In genomic region chr22:28923826-28924732, GRCh38 we compare ENCODE assay signal across 11 cellular contexts. TPM values are rescaled to one million over a fixed set of nuclear protein-coding genes. Genes with fewer than 3 reads are reported as not detected.
DNase-seq lines count a peak whose midpoint lies in the region; ATAC-seq and TF ChIP-seq lines count a peak whose summit lies in the region.
"Had no signal": no experiment of that assay in that cellular context is flagged by ENCODE, and none has a peak within 500 bp of the region (broad histone marks: within the 10 kb centered on the region; RNA-seq: fewer than 3 reads in every experiment).

No MANE protein-coding gene starts in this region.

- no peaks in the 10 kb centered on the region for H3K9me2 ChIP-seq in MM.1S (replicated peaks; ENCODE audit: insufficient read depth, low read length)

- no peak overlapping the region for H3K9ac ChIP-seq in MM.1S (ENCODE audit: low read length)

- H3K4me1 ChIP-seq in right cardiac atrium (ENCODE audit: control insufficient read depth, insufficient read depth, low read length) (peaks cover 5% of the 10 kb centered on the region), MM.1S (ENCODE audit: low read length) (no peaks in the 10 kb centered on the region)

- H3K9me3 ChIP-seq in right cardiac atrium (ENCODE audit: control insufficient read depth, low read length) = no peaks in the 10 kb centered on the region
- no peaks in the 10 kb centered on the region for H3K9me3 ChIP-seq in MM.1S (replicated peaks; ENCODE audit: insufficient read depth, low read length)

- no peaks in the 10 kb centered on the region for H4K20me1 ChIP-seq in MM.1S (ENCODE audit: insufficient read depth, low read length)

- peaks cover 53 to 69% of the 10 kb centered on the region in 2 donors for H3K27me3 Mint-ChIP-seq in natural killer cell (ENCODE audit: low read depth in 2 of 2)

- H3F3A ChIP-seq in MM.1S (ENCODE audit: insufficient read depth, low read length) = no peaks in the 10 kb centered on the region

- H3K4me3 ChIP-seq in right cardiac atrium (ENCODE audit: low read length) (no peak overlapping the region), MM.1S (ENCODE audit: low read length) (no peak overlapping the region)

- no peak overlapping the region for H3K4me3 Mint-ChIP-seq in natural killer cell
- H3K4me3 Mint-ChIP-seq: activated naive CD8-positive, alpha-beta T cell treated with anti-CD3 and anti-CD28 coated beads for 36 hours; naive thymus-derived CD8-positive, alpha-beta T cell had no signal

- H3K36me3 ChIP-seq in MM.1S (replicated peaks; ENCODE audit: insufficient read depth, low read length) = no peaks in the 10 kb centered on the region

- intact Hi-C loops in right cardiac atrium (cut with DNase I) = no loop called here
- intact Hi-C loops in natural killer cell (cut with micrococcal nuclease) = no loop called here

- no peak overlapping the region for H3K27ac Mint-ChIP-seq in natural killer cell
- H3K27ac Mint-ChIP-seq: activated naive CD8-positive, alpha-beta T cell treated with anti-CD3 and anti-CD28 coated beads for 36 hours had no signal

- H3K79me2 ChIP-seq in MM.1S (ENCODE audit: low read length) = peaks cover 22% of the 10 kb centered on the region

- no peak for TF ChIP-seq CTCF in natural killer cell (IDR thresholded peaks at IDR 0.05)
- TF ChIP-seq CTCF in MM.1S (IDR thresholded peaks at IDR 0.05; ENCODE audit: low read length) = no peak

- WGBS in right cardiac atrium = 77% methylated on average over 24 of the region's 24 CpGs

- peak overlapping the region; percentile 16 for H3K27ac ChIP-seq in right cardiac atrium (ENCODE audit: low read length)
- H3K27ac ChIP-seq in MM.1S (ENCODE audit: low read length) = no peak overlapping the region

- H2AFZ ChIP-seq in MM.1S (ENCODE audit: low read length) = no peak overlapping the region

- DNase-seq in ELF-1 (ENCODE audit: low read depth, low spot score) = peak; percentile 75
- peak; percentile 74 for DNase-seq in NCI-H510A (lab: John Stamatoyannopoulos, UW)
- peak in 2 of 3 donors; percentile 23 to 63 for DNase-seq in right cardiac atrium
- peak; percentile 63 for DNase-seq in retina
- DNase-seq in natural killer cell = no peak
- no peak for DNase-seq in SIG-M5 treated with dmso at 0.1 percent for 504 hours (lab: John Stamatoyannopoulos, UW; ENCODE audit: unreplicated experiment)
- no peak for DNase-seq in occipital lobe (lab: John Stamatoyannopoulos, UW)
- no peak for DNase-seq in MM.1S
- DNase-seq: activated naive CD8-positive, alpha-beta T cell treated with anti-CD3 and anti-CD28 coated beads for 36 hours; GF-D8; naive thymus-derived CD8-positive, alpha-beta T cell had no signal

- no peaks in the 10 kb centered on the region for H3K36me3 Mint-ChIP-seq in natural killer cell
- H3K36me3 Mint-ChIP-seq: activated naive CD8-positive, alpha-beta T cell treated with anti-CD3 and anti-CD28 coated beads for 36 hours; naive thymus-derived CD8-positive, alpha-beta T cell had no signal

- no peaks in the 10 kb centered on the region for H3K9me3 Mint-ChIP-seq in natural killer cell
- H3K9me3 Mint-ChIP-seq: activated naive CD8-positive, alpha-beta T cell treated with anti-CD3 and anti-CD28 coated beads for 36 hours; naive thymus-derived CD8-positive, alpha-beta T cell had no signal

- no peaks in the 10 kb centered on the region for H3K4me1 Mint-ChIP-seq in natural killer cell

- no peaks in the 10 kb centered on the region for H3K27me3 ChIP-seq in right cardiac atrium (ENCODE audit: control insufficient read depth, insufficient read depth)
- no peaks in the 10 kb centered on the region for H3K27me3 ChIP-seq in MM.1S (replicated peaks; ENCODE audit: insufficient read depth, low read length)

- peak; percentile 41 to 56 for ATAC-seq in right cardiac atrium
- ATAC-seq in natural killer cell = no peak
- ATAC-seq: naive thymus-derived CD8-positive, alpha-beta T cell had no signal

- no peak overlapping the region for H3K4me2 ChIP-seq in MM.1S (ENCODE audit: low read depth, low read length)

RNA-seq across cellular contexts. Expression of gene ZNRF3, which starts 40.7 kb away (rescaled TPM):
- 1 to 10 TPM; 8.4 to 9.4 (median 8.8) TPM for total RNA-seq in right cardiac atrium
- polyA plus RNA-seq in right cardiac atrium = 4.0 TPM
- under 1 TPM; 0.23 to 0.34 (median 0.33) TPM for total RNA-seq in natural killer cell
- 8.1 TPM for total RNA-seq in occipital lobe

Comparison
In these comparisons a context has a peak if more than half of its experiments do, and no peak if none do; other contexts are left out.
1. DNase-seq: peak in ELF-1 (single experiment), NCI-H510A (single experiment), right cardiac atrium (2 of 3) and retina (single experiment); none in natural killer cell (single experiment), SIG-M5 treated with dmso at 0.1 percent for 504 hours (single experiment), occipital lobe (single experiment) and MM.1S (single experiment).
2. ATAC-seq: peak in right cardiac atrium (2 of 2); none in natural killer cell (0 of 3).